Comparison of ENCODE assay signal across 14 cellular contexts in genomic region chr10:22652988-22653431, GRCh38.
DNase-seq lines count a peak whose midpoint lies in the region; ATAC-seq and TF ChIP-seq lines count a peak whose summit lies in the region.
"Had no signal": no experiment of that assay in that cellular context is flagged by ENCODE, and none has a peak within 500 bp of the region (broad histone marks: within the 10 kb centered on the region; RNA-seq: fewer than 3 reads in every experiment).

No MANE protein-coding gene starts in this region.

- H3K27ac Mint-ChIP-seq in CD8-positive, alpha-beta T cell, result peak overlapping the region; percentile 91
- peak overlapping the region; percentile 80 to 88 for H3K27ac Mint-ChIP-seq in activated naive CD4-positive, alpha-beta T cell treated with anti-CD3 and anti-CD28 coated beads, Interleukin-2, amount 50 U/mL, for 72 hours
- H3K27ac Mint-ChIP-seq: HFFc6 had no signal

- ATAC-seq in CD8-positive, alpha-beta T cell, result peak; percentile 24
- ATAC-seq in PC-3, result peak; percentile 14; the same call in 1 of the 2 replicates
- ATAC-seq in activated naive CD4-positive, alpha-beta T cell treated with anti-CD3 and anti-CD28 coated beads, Interleukin-2, amount 50 U/mL, for 72 hours, result peak; percentile 65 to 72

- no peak for TF ChIP-seq CTCF in CD8-positive, alpha-beta T cell (IDR thresholded peaks at IDR 0.05)
- no peak for TF ChIP-seq CTCF in PC-3 (conservative IDR thresholded peaks at IDR 0.05; ENCODE audit: low read depth, low read length)

- peak overlapping the region; percentile 39 for H3K27ac ChIP-seq in CD8-positive, alpha-beta T cell (ENCODE audit: low read depth, low read length)
- H3K27ac ChIP-seq in PC-3 (ENCODE audit: low read length), result peak overlapping the region; percentile 23; the same call in 1 of the 2 replicates
- H3K27ac ChIP-seq: breast epithelium, testis had no signal

- H2AFZ ChIP-seq in PC-3 (ENCODE audit: low read length), result no peak overlapping the region

- H3K4me3 ChIP-seq in CD8-positive, alpha-beta T cell (ENCODE audit: low read depth, low read length), result peak overlapping the region; percentile 21
- H3K4me3 ChIP-seq in PC-3 (ENCODE audit: low read length), result no peak overlapping the region
- H3K4me3 ChIP-seq: breast epithelium, MG63, testis had no signal

- peaks cover 98% of the 10 kb centered on the region for H3K4me1 ChIP-seq in CD8-positive, alpha-beta T cell (ENCODE audit: insufficient read depth, low read length)
- H3K4me1 ChIP-seq in PC-3 (ENCODE audit: insufficient read depth, low read length), result peaks cover 32% of the 10 kb centered on the region

- no peak overlapping the region for H3K9ac ChIP-seq in PC-3 (ENCODE audit: low read length)

- no peaks in the 10 kb centered on the region for H3K9me3 Mint-ChIP-seq in CD8-positive, alpha-beta T cell
- H3K9me3 Mint-ChIP-seq in activated naive CD4-positive, alpha-beta T cell treated with anti-CD3 and anti-CD28 coated beads, Interleukin-2, amount 50 U/mL, for 72 hours, result no peaks in the 10 kb centered on the region
- H3K9me3 Mint-ChIP-seq: CD14-positive monocyte, HFFc6 had no signal

- intact Hi-C loops in CD8-positive, alpha-beta T cell (cut with DNase I, micrococcal nuclease), result loop anchor here (10.0 kb wide), 2 partner anchors 218 to 428 kb away; no protein-coding TSS in a partner anchor
- intact Hi-C loops in PC-3 (cut with micrococcal nuclease), result no loop called here

- CTCF ChIA-PET in CD8-positive, alpha-beta T cell (lab: Charles Lee), result interaction anchor here (1.1 kb wide), 1 partner anchor 60 kb away, joined by 5 read pairs; no protein-coding TSS in a partner anchor
- CTCF ChIA-PET in PC-3 (lab: Charles Lee), result no interaction called here

- peaks cover 3% of the 10 kb centered on the region for H3F3A ChIP-seq in PC-3 (ENCODE audit: low read length, unreplicated experiment)

- POLR2A ChIA-PET in CD8-positive, alpha-beta T cell (lab: Charles Lee), result interaction anchor here (1.5 kb wide), 1 partner anchor 30 kb away, joined by 5 read pairs; no protein-coding TSS in a partner anchor
- POLR2A ChIA-PET in PC-3 (lab: Charles Lee; ENCODE audit: unreplicated experiment), result no interaction called here

- H3K27me3 Mint-ChIP-seq in CD8-positive, alpha-beta T cell (ENCODE audit: low read depth), result no peaks in the 10 kb centered on the region

- no peaks in the 10 kb centered on the region for H4K20me1 ChIP-seq in PC-3 (ENCODE audit: low read length)

- peaks cover 68% of the 10 kb centered on the region for H3K79me2 ChIP-seq in PC-3 (ENCODE audit: low read length)

- peak overlapping the region; percentile 56 for H3K4me3 Mint-ChIP-seq in CD8-positive, alpha-beta T cell
- H3K4me3 Mint-ChIP-seq: CD14-positive monocyte, HFFc6 had no signal

- H3K9me3 ChIP-seq in CD8-positive, alpha-beta T cell (ENCODE audit: low read length), result no peaks in the 10 kb centered on the region
- no peaks in the 10 kb centered on the region for H3K9me3 ChIP-seq in PC-3 (ENCODE audit: low read length)
- H3K9me3 ChIP-seq: breast epithelium, MG63, testis had no signal

- no peaks in the 10 kb centered on the region for H3K9me2 ChIP-seq in PC-3 (replicated peaks; ENCODE audit: low read length)

- H3K36me3 ChIP-seq in CD8-positive, alpha-beta T cell (ENCODE audit: insufficient read depth, low read length), result no peaks in the 10 kb centered on the region
- no peaks in the 10 kb centered on the region for H3K36me3 ChIP-seq in PC-3 (ENCODE audit: low read depth, low read length)
- H3K36me3 ChIP-seq: breast epithelium, MG63 had no signal

- peak overlapping the region; percentile 48; the same call in 1 of the 2 replicates for H3K4me2 ChIP-seq in PC-3 (ENCODE audit: low read length)

- BruUV-seq in PC-3 (replicated peaks; lab: Mats Ljungman, UMichigan), result no TSS peak

- H3K4me1 Mint-ChIP-seq in CD8-positive, alpha-beta T cell (ENCODE audit: low read depth), result peaks cover 94% of the 10 kb centered on the region

- H3K27me3 ChIP-seq in CD8-positive, alpha-beta T cell (ENCODE audit: insufficient read depth, low read length), result no peaks in the 10 kb centered on the region
- H3K27me3 ChIP-seq in PC-3 (ENCODE audit: low read length), result no peaks in the 10 kb centered on the region
- H3K27me3 ChIP-seq: breast epithelium, MG63, testis had no signal

- peak in 3 of 7 experiments; percentile 37 to 41 (median 41) for DNase-seq in CD8-positive, alpha-beta T cell
- DNase-seq in PC-3 (peak; percentile 34), NCI-H187 treated with DMSO at 0.1 percent for 48 hours (lab: John Stamatoyannopoulos, UW) (no peak), ureter (ENCODE audit: low spot score) (no peak), OCI-M1 (lab: John Stamatoyannopoulos, UW) (no peak), COLO668 (lab: John Stamatoyannopoulos, UW; ENCODE audit: unreplicated experiment) (no peak)
- no peak for DNase-seq in activated naive CD4-positive, alpha-beta T cell treated with anti-CD3 and anti-CD28 coated beads, Interleukin-2, amount 50 U/mL, for 72 hours (ENCODE audit: low spot score in 2 of 2)
- DNase-seq in stimulated activated CD4-positive, alpha-beta T cell treated with anti-CD3 and anti-CD28 coated beads, Interleukin-15, amount 100 ng/mL, for 24 hours, result peak; percentile 64
- DNase-seq: HFFc6, MG63, NCI-H446, testis had no signal

- H3K36me3 Mint-ChIP-seq in CD8-positive, alpha-beta T cell, result peaks cover 16% of the 10 kb centered on the region
- peaks cover 4 to 32% of the 10 kb centered on the region in 2 donors for H3K36me3 Mint-ChIP-seq in activated naive CD4-positive, alpha-beta T cell treated with anti-CD3 and anti-CD28 coated beads, Interleukin-2, amount 50 U/mL, for 72 hours

Comparison
In these comparisons a context has a peak if more than half of its experiments do, and no peak if none do; other contexts are left out.
1. ATAC-seq: peak in every context shown above with its lines; median percentile 68 in activated naive CD4-positive, alpha-beta T cell treated with anti-CD3 and anti-CD28 coated beads, Interleukin-2, amount 50 U/mL, for 72 hours; 24 in CD8-positive, alpha-beta T cell; 14 in PC-3.
2. DNase-seq: peak in PC-3 (single experiment) and stimulated activated CD4-positive, alpha-beta T cell treated with anti-CD3 and anti-CD28 coated beads, Interleukin-15, amount 100 ng/mL, for 24 hours (single experiment); none in activated naive CD4-positive, alpha-beta T cell treated with anti-CD3 and anti-CD28 coated beads, Interleukin-2, amount 50 U/mL, for 72 hours (0 of 2), NCI-H187 treated with DMSO at 0.1 percent for 48 hours (single experiment), ureter (single experiment), OCI-M1 (single experiment) and COLO668 (single experiment).